Comparison of ENCODE assay signal across 15 cellular contexts in the genomic region with DNA sequence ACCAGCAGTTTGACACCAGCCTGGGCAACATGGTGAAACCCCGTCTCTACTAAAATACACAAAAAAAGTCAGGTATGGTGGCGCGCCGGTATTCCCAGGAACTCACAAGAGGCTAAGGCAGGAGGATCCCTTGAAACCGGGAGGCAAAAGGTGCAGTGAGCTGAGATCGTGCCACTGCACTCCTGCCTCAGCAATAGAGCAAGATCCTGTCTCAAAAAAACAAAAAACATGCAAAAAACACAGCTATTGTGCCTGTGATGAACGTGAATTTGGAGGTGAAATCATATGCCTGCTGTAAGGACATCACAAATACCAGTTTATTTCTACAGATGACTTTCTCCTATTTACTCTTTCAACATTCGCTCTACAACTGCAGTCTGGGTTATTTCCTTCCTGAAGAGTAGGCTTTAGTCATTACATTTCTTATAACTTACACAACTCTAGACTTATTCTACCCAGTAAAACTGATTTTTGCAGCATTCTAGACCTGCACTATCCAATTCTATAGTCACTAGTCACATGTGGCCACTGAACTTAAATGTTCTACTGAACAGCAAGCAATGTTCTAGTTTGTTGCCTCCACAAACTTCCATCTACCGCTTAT. TPM values are rescaled to one million over a fixed set of nuclear protein-coding genes. Genes with fewer than 3 reads are reported as not detected.
DNase-seq lines count a peak whose midpoint lies in the region; ATAC-seq and TF ChIP-seq lines count a peak whose summit lies in the region.
"Had no signal": no experiment of that assay in that cellular context is flagged by ENCODE, and none has a peak within 500 bp of the region (broad histone marks: within the 10 kb centered on the region; RNA-seq: fewer than 3 reads in every experiment).

No MANE protein-coding gene starts in this region.

- peak overlapping the region; percentile 48 for H3K4me3 Mint-ChIP-seq in activated T-helper 17 cell treated with anti-CD3 and anti-CD28 coated beads, Interleukin-2, amount 50 U/mL, for 72 hours
- no peak overlapping the region for H3K4me3 Mint-ChIP-seq in glutamatergic neuron (ENCODE audit: unreplicated experiment)
- no peak overlapping the region for H3K4me3 Mint-ChIP-seq in type B pancreatic cell
- H3K4me3 Mint-ChIP-seq: activated B cell treated with CpG ODN at 0.5 μM for 24 hours had no signal

- H3K36me3 ChIP-seq in cardiac muscle cell: peaks cover 63% of the 10 kb centered on the region

- DNase-seq in cardiac muscle cell (ENCODE audit: low read depth in 1 of 2, low spot score in 1 of 2) (no peak), left ventricle myocardium superior (no peak), glutamatergic neuron (no peak), type B pancreatic cell (ENCODE audit: extremely low spot score, unreplicated experiment) (no peak), sciatic nerve (ENCODE audit: low spot score) (no peak), OCI-M1 (lab: John Stamatoyannopoulos, UW) (no peak), NCI-H2171 (lab: John Stamatoyannopoulos, UW) (no peak)
- DNase-seq: activated B cell treated with CpG ODN at 0.5 μM for 24 hours; H7; NCI-H2171 treated with DMSO at 0.1 percent for 48 hours; stimulated activated CD4-positive, alpha-beta T cell treated with anti-CD3 and anti-CD28 coated beads, Interleukin-2, amount 100 ng/mL, for 48 hours had no signal

- no peaks in the 10 kb centered on the region for H3K9me3 Mint-ChIP-seq in activated T-helper 17 cell treated with anti-CD3 and anti-CD28 coated beads, Interleukin-2, amount 50 U/mL, for 72 hours
- H3K9me3 Mint-ChIP-seq in glutamatergic neuron (ENCODE audit: unreplicated experiment) (peaks cover 5% of the 10 kb centered on the region), type B pancreatic cell (no peaks in the 10 kb centered on the region)
- H3K9me3 Mint-ChIP-seq: activated B cell treated with CpG ODN at 0.5 μM for 24 hours had no signal

- peaks cover 45% of the 10 kb centered on the region for H3K4me1 Mint-ChIP-seq in activated T-helper 17 cell treated with anti-CD3 and anti-CD28 coated beads, Interleukin-2, amount 50 U/mL, for 72 hours
- H3K4me1 Mint-ChIP-seq in glutamatergic neuron (ENCODE audit: low read depth, unreplicated experiment) (peaks cover 25% of the 10 kb centered on the region), type B pancreatic cell (ENCODE audit: unreplicated experiment) (peaks cover 14% of the 10 kb centered on the region)

- no peaks in the 10 kb centered on the region for H3K27me3 Mint-ChIP-seq in activated T-helper 17 cell treated with anti-CD3 and anti-CD28 coated beads, Interleukin-2, amount 50 U/mL, for 72 hours
- peaks cover 8% of the 10 kb centered on the region for H3K27me3 Mint-ChIP-seq in glutamatergic neuron (ENCODE audit: unreplicated experiment)
- no peaks in the 10 kb centered on the region for H3K27me3 Mint-ChIP-seq in type B pancreatic cell
- H3K27me3 Mint-ChIP-seq: activated B cell treated with CpG ODN at 0.5 μM for 24 hours had no signal

- ATAC-seq in left ventricle myocardium superior (no peak), sciatic nerve (no peak)
- peak; percentile 37 for ATAC-seq in activated T-helper 17 cell treated with anti-CD3 and anti-CD28 coated beads, Interleukin-2, amount 50 U/mL, for 72 hours (replicated peaks)
- ATAC-seq: SK-N-SH treated with all-trans-retinoic acid at 6 μM for 48 hours had no signal

- intact Hi-C loops in left ventricle myocardium superior (cut with micrococcal nuclease): no loop called here
- intact Hi-C loops in sciatic nerve (cut with DNase I): no loop called here

- H3K9me3 ChIP-seq in cardiac muscle cell (ENCODE audit: low read depth): no peaks in the 10 kb centered on the region

- H3K4me1 ChIP-seq in cardiac muscle cell (ENCODE audit: low read depth): no peaks in the 10 kb centered on the region

- peak overlapping the region; percentile 30 for H3K27ac ChIP-seq in cardiac muscle cell
- H3K27ac ChIP-seq: coronary artery had no signal

- TF ChIP-seq CTCF in cardiac muscle cell (IDR thresholded peaks at IDR 0.05; ENCODE audit: low read depth, low read length): no peak
- no peak for TF ChIP-seq CTCF in glutamatergic neuron (IDR thresholded peaks at IDR 0.05; ENCODE audit: partially characterized antibody, unreplicated experiment)
- no peak for TF ChIP-seq CTCF in type B pancreatic cell (conservative IDR thresholded peaks at IDR 0.05)

- no peak overlapping the region for H3K4me3 ChIP-seq in cardiac muscle cell
- H3K4me3 ChIP-seq: coronary artery had no signal

- H3K27me3 ChIP-seq in cardiac muscle cell: no peaks in the 10 kb centered on the region

- peaks cover 100% of the 10 kb centered on the region for H3K36me3 Mint-ChIP-seq in activated T-helper 17 cell treated with anti-CD3 and anti-CD28 coated beads, Interleukin-2, amount 50 U/mL, for 72 hours (ENCODE audit: low read depth)
- H3K36me3 Mint-ChIP-seq in glutamatergic neuron (ENCODE audit: unreplicated experiment) (no peaks in the 10 kb centered on the region), type B pancreatic cell (peaks cover 42% of the 10 kb centered on the region)

- H3K27ac Mint-ChIP-seq in activated T-helper 17 cell treated with anti-CD3 and anti-CD28 coated beads, Interleukin-2, amount 50 U/mL, for 72 hours: peak overlapping the region; percentile 49
- peak overlapping the region; percentile 29 for H3K27ac Mint-ChIP-seq in glutamatergic neuron (ENCODE audit: unreplicated experiment)
- peak overlapping the region; percentile 46 for H3K27ac Mint-ChIP-seq in type B pancreatic cell

RNA-seq across cellular contexts. Expression of a gene that starts 48.3 kb away (rescaled TPM):
- total RNA-seq in cardiac muscle cell: 564 and 928 TPM in 2 replicates
- 650 and 986 TPM in 2 replicates for polyA plus RNA-seq in cardiac muscle cell
- total RNA-seq in left ventricle myocardium superior: 267 TPM
- total RNA-seq in activated T-helper 17 cell treated with anti-CD3 and anti-CD28 coated beads, Interleukin-2, amount 50 U/mL, for 72 hours: 100 to 1,000 TPM; 720 to 984 TPM
- total RNA-seq in glutamatergic neuron (ENCODE audit: unreplicated experiment): 514 TPM
- total RNA-seq in type B pancreatic cell (ENCODE audit: low replicate concordance): 474 and 692 TPM in 2 replicates
- 395 TPM for total RNA-seq in sciatic nerve

RNA-seq across cellular contexts. Expression of a gene that starts 58.9 kb away (rescaled TPM):
- 0.14 TPM in 1 of 2 replicates, not detected in the other for total RNA-seq in cardiac muscle cell
- 0.31 TPM in 1 of 2 replicates, not detected in the other for polyA plus RNA-seq in cardiac muscle cell
- total RNA-seq in left ventricle myocardium superior: 0.52 TPM
- total RNA-seq in activated T-helper 17 cell treated with anti-CD3 and anti-CD28 coated beads, Interleukin-2, amount 50 U/mL, for 72 hours: not detected
- not detected for total RNA-seq in glutamatergic neuron (ENCODE audit: unreplicated experiment)
- total RNA-seq in type B pancreatic cell (ENCODE audit: low replicate concordance): 0.19 and 0.63 TPM in 2 replicates
- 0.45 TPM for total RNA-seq in sciatic nerve
- total RNA-seq: activated B cell treated with CpG ODN at 0.5 μM for 24 hours, M059J had no signal
